In genomic region chr2:23661276-23662050, GRCh38 we compare ENCODE assay signal across 20 cellular contexts.
"Had no signal": no experiment of that assay in that cellular context is flagged by ENCODE, and none has a peak within 500 bp of the region (broad histone marks: within the 10 kb centered on the region; RNA-seq: fewer than 3 reads in every experiment).

No MANE protein-coding gene starts in this region.

- H3K4me3 ChIP-seq: breast epithelium, hepatocyte, left lung, tibial artery had no signal

- ATAC-seq: foreskin keratinocyte; left lung; naive thymus-derived CD8-positive, alpha-beta T cell had no signal

- H3K4me1 Mint-ChIP-seq: central memory CD8-positive, alpha-beta T cell had no signal

- DNase-seq: activated CD4-positive, alpha-beta memory T cell treated with anti-CD3 and anti-CD28 coated beads for 36 hours; activated CD4-positive, alpha-beta T cell treated with anti-CD3 and anti-CD28 coated beads for 48 hours; activated naive CD4-positive, alpha-beta T cell treated with Interleukin-2 at 50 U/mL for 16 hours; activated naive CD8-positive, alpha-beta T cell treated with anti-CD3 and anti-CD28 coated beads, Interleukin-2, amount 10 ng/mL, durations not matched to agents 7 days and 5 days; activated T-cell treated with anti-CD3 and anti-CD28 coated beads, Interleukin-2, amount 50 U/mL, for 48 hours; amniotic stem cell; effector memory CD4-positive, alpha-beta T cell; foreskin keratinocyte; immature natural killer cell; kidney glomerular epithelial cell; naive thymus-derived CD8-positive, alpha-beta T cell; retina; stimulated activated CD4-positive, alpha-beta T cell treated with anti-CD3 and anti-CD28 coated beads, Interleukin-4, amount 100 ng/mL, for 24 hours; tibial artery had no signal

- H3K4me3 Mint-ChIP-seq: activated CD4-positive, alpha-beta memory T cell treated with anti-CD3 and anti-CD28 coated beads for 36 hours; activated naive CD8-positive, alpha-beta T cell treated with anti-CD3 and anti-CD28 coated beads, Interleukin-2, amount 10 ng/mL, durations not matched to agents 7 days and 5 days; central memory CD8-positive, alpha-beta T cell; immature natural killer cell; mesothelial cell of epicardium; naive thymus-derived CD8-positive, alpha-beta T cell; stimulated activated naive CD8-positive, alpha-beta T cell treated with anti-CD3 and anti-CD28 coated beads, Interleukin-15, Interleukin-2, amounts not matched to agents 100 ng/mL and 50 ng/mL, for 24 hours had no signal

- H3K27ac Mint-ChIP-seq: activated CD4-positive, alpha-beta memory T cell treated with anti-CD3 and anti-CD28 coated beads for 36 hours; activated naive CD8-positive, alpha-beta T cell treated with anti-CD3 and anti-CD28 coated beads, Interleukin-2, amount 10 ng/mL, durations not matched to agents 7 days and 5 days; immature natural killer cell; mesothelial cell of epicardium; stimulated activated naive CD8-positive, alpha-beta T cell treated with anti-CD3 and anti-CD28 coated beads, Interleukin-15, Interleukin-2, amounts not matched to agents 100 ng/mL and 50 ng/mL, for 24 hours had no signal

- H3K36me3 Mint-ChIP-seq: activated CD4-positive, alpha-beta memory T cell treated with anti-CD3 and anti-CD28 coated beads for 36 hours; activated naive CD8-positive, alpha-beta T cell treated with anti-CD3 and anti-CD28 coated beads, Interleukin-2, amount 10 ng/mL, durations not matched to agents 7 days and 5 days; immature natural killer cell; naive thymus-derived CD8-positive, alpha-beta T cell had no signal

- H3K9me3 Mint-ChIP-seq: activated CD4-positive, alpha-beta memory T cell treated with anti-CD3 and anti-CD28 coated beads for 36 hours; activated naive CD8-positive, alpha-beta T cell treated with anti-CD3 and anti-CD28 coated beads, Interleukin-2, amount 10 ng/mL, durations not matched to agents 7 days and 5 days; central memory CD8-positive, alpha-beta T cell; immature natural killer cell; mesothelial cell of epicardium; naive thymus-derived CD8-positive, alpha-beta T cell; stimulated activated naive CD8-positive, alpha-beta T cell treated with anti-CD3 and anti-CD28 coated beads, Interleukin-15, Interleukin-2, amounts not matched to agents 100 ng/mL and 50 ng/mL, for 24 hours had no signal
